In genomic region chr2:206160124-206160806, GRCh38 we compare ENCODE assay signal across 8 cellular contexts. TPM values are rescaled to one million over a fixed set of nuclear protein-coding genes. Genes with fewer than 3 reads are reported as not detected.
DNase-seq lines count a peak whose midpoint lies in the region; ATAC-seq and TF ChIP-seq lines count a peak whose summit lies in the region.

No MANE protein-coding gene starts in this region.

- H3K36me3 Mint-ChIP-seq in CD8-positive, alpha-beta memory T cell, result peaks cover 4 to 60% (median 20%) of the 10 kb centered on the region in 3 donors
- peaks cover 8% of the 10 kb centered on the region for H3K36me3 Mint-ChIP-seq in T-helper 17 cell (ENCODE audit: low read depth)
- peaks cover 23% of the 10 kb centered on the region for H3K36me3 Mint-ChIP-seq in endothelial cell (ENCODE audit: low read depth, unreplicated experiment)

- H3K27me3 ChIP-seq in CD8-positive, alpha-beta memory T cell (ENCODE audit: insufficient read depth, low read length, poor library complexity, severe bottlenecking), result no peaks in the 10 kb centered on the region
- no peaks in the 10 kb centered on the region for H3K27me3 ChIP-seq in muscle layer of colon (ENCODE audit: control insufficient read depth in 1 of 2, insufficient read depth in 2 of 2, low read length in 2 of 2)

- TF ChIP-seq CTCF in endothelial cell (IDR thresholded peaks at IDR 0.05; ENCODE audit: unreplicated experiment), result no peak

- H3K4me3 ChIP-seq in CD8-positive, alpha-beta memory T cell (ENCODE audit: low read length), result peak overlapping the region; percentile 95
- peak overlapping the region; percentile 86 to 95 for H3K4me3 ChIP-seq in muscle layer of colon (ENCODE audit: low read depth in 1 of 2, low read length in 2 of 2)

- no peaks in the 10 kb centered on the region for H3K9me3 ChIP-seq in CD8-positive, alpha-beta memory T cell (ENCODE audit: low read length)
- H3K9me3 ChIP-seq in T-helper 17 cell (ENCODE audit: control insufficient read depth, low read length, poor library complexity, severe bottlenecking) (no peaks in the 10 kb centered on the region), muscle layer of colon (ENCODE audit: low read length) (no peaks in the 10 kb centered on the region)

- CTCF ChIA-PET in CD8-positive, alpha-beta memory T cell (lab: Charles Lee), result interaction anchor here (0.7 to 1.4 kb wide), 2 partner anchors 74 to 399 kb away, joined by 3 to 4 read pairs; partner anchors contain the start of gene INO80D

- peak overlapping the region; percentile 56 for H3K9ac ChIP-seq in muscle layer of colon (ENCODE audit: low read length)

- peak overlapping the region; percentile 84 for H3K27ac ChIP-seq in CD8-positive, alpha-beta memory T cell (ENCODE audit: low read depth, low read length)
- peak overlapping the region; percentile 89 for H3K27ac ChIP-seq in muscle layer of colon (ENCODE audit: low read depth, low read length)

- peaks cover 48 to 71% (median 65%) of the 10 kb centered on the region in 3 donors for H3K4me1 Mint-ChIP-seq in CD8-positive, alpha-beta memory T cell
- peaks cover 29% of the 10 kb centered on the region for H3K4me1 Mint-ChIP-seq in T-helper 17 cell
- peaks cover 16% of the 10 kb centered on the region for H3K4me1 Mint-ChIP-seq in endothelial cell (ENCODE audit: unreplicated experiment)

- no peaks in the 10 kb centered on the region for H3K9me3 Mint-ChIP-seq in CD8-positive, alpha-beta memory T cell
- H3K9me3 Mint-ChIP-seq in endothelial cell (ENCODE audit: unreplicated experiment), result no peaks in the 10 kb centered on the region

- peaks cover 34% of the 10 kb centered on the region for H3K4me1 ChIP-seq in CD8-positive, alpha-beta memory T cell (ENCODE audit: insufficient read depth, low read length)
- peaks cover 20% of the 10 kb centered on the region for H3K4me1 ChIP-seq in muscle layer of colon (ENCODE audit: insufficient read depth, low read length)

- POLR2A ChIA-PET in CD8-positive, alpha-beta memory T cell (lab: Charles Lee), result interaction anchor here (1.1 kb wide), 1 partner anchor 74 kb away, joined by 10 read pairs; the partner anchor contains the start of gene INO80D

- H3K4me3 Mint-ChIP-seq in CD8-positive, alpha-beta memory T cell, result peak overlapping the region; percentile 92 to 99 (median 96)
- peak overlapping the region; percentile 98 for H3K4me3 Mint-ChIP-seq in T-helper 17 cell
- peak overlapping the region; percentile 99 for H3K4me3 Mint-ChIP-seq in endothelial cell (ENCODE audit: unreplicated experiment)

- peaks cover 17% of the 10 kb centered on the region for H3K36me3 ChIP-seq in CD8-positive, alpha-beta memory T cell (ENCODE audit: insufficient read depth, low read length)
- H3K36me3 ChIP-seq in muscle layer of colon (ENCODE audit: insufficient read depth, low read length), result peaks cover 30% of the 10 kb centered on the region

- ATAC-seq in HG03196 (IDR thresholded peaks at IDR 0.05; ENCODE audit: unreplicated experiment) (peak; percentile 45), T-helper 17 cell (peak; percentile 60)

- DNase-seq in CD8-positive, alpha-beta memory T cell, result peak in 1 of 5 donors; percentile 63
- DNase-seq in GM19238 (ENCODE audit: insufficient read length, low spot score) (peak; percentile 46), T-helper 17 cell (peak in 1 of 3 donors; percentile 67), endothelial cell (ENCODE audit: low spot score) (no peak), mesenteric fat pad (ENCODE audit: low spot score) (no peak), NCI-H1436 treated with DMSO at 0.1 percent for 48 hours (lab: John Stamatoyannopoulos, UW) (no peak)

- peak overlapping the region; percentile 95 to 100 (median 98) for H3K27ac Mint-ChIP-seq in CD8-positive, alpha-beta memory T cell
- peak overlapping the region; percentile 99 for H3K27ac Mint-ChIP-seq in T-helper 17 cell
- H3K27ac Mint-ChIP-seq in endothelial cell (ENCODE audit: unreplicated experiment), result peak overlapping the region; percentile 74

- no peaks in the 10 kb centered on the region for H3K27me3 Mint-ChIP-seq in CD8-positive, alpha-beta memory T cell
- H3K27me3 Mint-ChIP-seq in T-helper 17 cell (no peaks in the 10 kb centered on the region), endothelial cell (ENCODE audit: unreplicated experiment) (no peaks in the 10 kb centered on the region)

RNA-seq across cellular contexts. Expression of gene EEF1B2, which starts 0.6 kb away (rescaled TPM):
- total RNA-seq in CD8-positive, alpha-beta memory T cell, result 1,000 to 10,000 TPM; 1,019 to 1,025 TPM
- polyA plus RNA-seq in CD8-positive, alpha-beta memory T cell, result 791 TPM
- 100 to 1,000 TPM; 881 to 966 TPM for total RNA-seq in T-helper 17 cell
- total RNA-seq in endothelial cell (ENCODE audit: unreplicated experiment), result 668 TPM
- total RNA-seq in mesenteric fat pad, result 470 TPM

RNA-seq across cellular contexts. Expression of gene NDUFS1, which starts 1.0 kb away (rescaled TPM):
- 100 to 1,000 TPM; 102 to 106 TPM for total RNA-seq in CD8-positive, alpha-beta memory T cell
- polyA plus RNA-seq in CD8-positive, alpha-beta memory T cell, result 38.1 TPM
- total RNA-seq in T-helper 17 cell, result 10 to 100 TPM; 30.9 to 35.2 TPM
- 67.9 TPM for total RNA-seq in endothelial cell (ENCODE audit: unreplicated experiment)
- total RNA-seq in mesenteric fat pad, result 91.1 TPM
